ENCODE assay signal across 8 cellular contexts in genomic region chr11:19240420-19241259, GRCh38. TPM values are rescaled to one million over a fixed set of nuclear protein-coding genes. Genes with fewer than 3 reads are reported as not detected.
DNase-seq lines count a peak whose midpoint lies in the region; ATAC-seq lines count a peak whose summit lies in the region.

A gene with protein sequence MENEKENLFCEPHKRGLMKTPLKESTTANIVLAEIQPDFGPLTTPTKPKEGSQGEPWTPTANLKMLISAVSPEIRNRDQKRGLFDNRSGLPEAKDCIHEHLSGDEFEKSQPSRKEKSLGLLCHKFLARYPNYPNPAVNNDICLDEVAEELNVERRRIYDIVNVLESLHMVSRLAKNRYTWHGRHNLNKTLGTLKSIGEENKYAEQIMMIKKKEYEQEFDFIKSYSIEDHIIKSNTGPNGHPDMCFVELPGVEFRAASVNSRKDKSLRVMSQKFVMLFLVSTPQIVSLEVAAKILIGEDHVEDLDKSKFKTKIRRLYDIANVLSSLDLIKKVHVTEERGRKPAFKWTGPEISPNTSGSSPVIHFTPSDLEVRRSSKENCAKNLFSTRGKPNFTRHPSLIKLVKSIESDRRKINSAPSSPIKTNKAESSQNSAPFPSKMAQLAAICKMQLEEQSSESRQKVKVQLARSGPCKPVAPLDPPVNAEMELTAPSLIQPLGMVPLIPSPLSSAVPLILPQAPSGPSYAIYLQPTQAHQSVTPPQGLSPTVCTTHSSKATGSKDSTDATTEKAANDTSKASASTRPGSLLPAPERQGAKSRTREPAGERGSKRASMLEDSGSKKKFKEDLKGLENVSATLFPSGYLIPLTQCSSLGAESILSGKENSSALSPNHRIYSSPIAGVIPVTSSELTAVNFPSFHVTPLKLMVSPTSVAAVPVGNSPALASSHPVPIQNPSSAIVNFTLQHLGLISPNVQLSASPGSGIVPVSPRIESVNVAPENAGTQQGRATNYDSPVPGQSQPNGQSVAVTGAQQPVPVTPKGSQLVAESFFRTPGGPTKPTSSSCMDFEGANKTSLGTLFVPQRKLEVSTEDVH (minus strand): TSS chr11:19240945. CDS start chr11:19240121, 824 bp downstream.

- under 1% methylated on average over 48 of the region's 59 CpGs for WGBS in mesenchymal stem cell

- no peaks in the 10 kb centered on the region for H3K36me3 ChIP-seq in mesenchymal stem cell (ENCODE audit: control insufficient read depth in 1 of 2, insufficient read depth in 2 of 2, low read depth in 1 of 2, low read length in 2 of 2)

- peak within 1 kb of the TSS; percentile 72 to 92 for H3K4me3 ChIP-seq in mesenchymal stem cell (ENCODE audit: insufficient read depth in 1 of 2, low read depth in 1 of 2, low read length in 2 of 2)

- no peak within 1 kb of the TSS for H4K91ac ChIP-seq in mesenchymal stem cell (ENCODE audit: low read length)

- H2AK5ac ChIP-seq in mesenchymal stem cell (ENCODE audit: low read length, severe bottlenecking) = no peak within 1 kb of the TSS

- peaks cover 13 to 34% of the 10 kb centered on the region in 2 donors for H3K27me3 Mint-ChIP-seq in effector memory CD8-positive, alpha-beta T cell

- no peak within 1 kb of the TSS for H2BK120ac ChIP-seq in mesenchymal stem cell (ENCODE audit: low read depth, low read length)

- no peaks in the 10 kb centered on the region for H3K9me3 ChIP-seq in mesenchymal stem cell (ENCODE audit: control insufficient read depth, low read length)

- peaks cover 9 to 13% of the 10 kb centered on the region in 2 donors for H3K4me1 Mint-ChIP-seq in effector memory CD8-positive, alpha-beta T cell (ENCODE audit: low read depth in 2 of 2)

- H3K4ac ChIP-seq in mesenchymal stem cell (ENCODE audit: low read depth in 1 of 2, low read length in 2 of 2) = no peak within 1 kb of the TSS

- peak within 1 kb of the TSS; percentile 72 for H3K9ac ChIP-seq in mesenchymal stem cell (ENCODE audit: low read length)

- peak within 1 kb of the TSS in 1 of 2 experiments; percentile 89 for H3K14ac ChIP-seq in mesenchymal stem cell (ENCODE audit: low read length in 2 of 2)

- H3K4me3 Mint-ChIP-seq in effector memory CD8-positive, alpha-beta T cell = peak within 1 kb of the TSS; percentile 89 to 90

- no peaks in the 10 kb centered on the region for H3K36me3 Mint-ChIP-seq in effector memory CD8-positive, alpha-beta T cell (ENCODE audit: insufficient read depth)

- peak; percentile 59 for DNase-seq in CMK (ENCODE audit: low read depth)
- DNase-seq in HT-29 (ENCODE audit: low spot score) = peak; percentile 97
- DNase-seq in NK-92 treated with Interleukin-12 subunit alpha and Interleukin-12 subunit beta, amount 100 ng/mL, for 24 hours (lab: John Stamatoyannopoulos, UW) = peak; percentile 96
- DNase-seq in activated CD8-positive, alpha-beta memory T cell treated with anti-CD3 and anti-CD28 coated beads for 1 hour (ENCODE audit: extremely low read depth in 1 of 2, low read depth in 1 of 2) = peak; percentile 46 to 64
- DNase-seq in effector memory CD8-positive, alpha-beta T cell = peak; percentile 70 to 74 (median 72)
- DNase-seq in mesenchymal stem cell = peak; percentile 94
- peak; percentile 71 for DNase-seq in stimulated activated CD8-positive, alpha-beta memory T cell treated with anti-CD3 and anti-CD28 coated beads, Interleukin-12 subunit alpha, Interleukin-12 subunit beta, amount 100 ng/mL, for 24 hours (ENCODE audit: extremely low read depth)

- H2BK5ac ChIP-seq in mesenchymal stem cell (ENCODE audit: low read depth, low read length, poor library complexity, severe bottlenecking) = no peak within 1 kb of the TSS

- H2BK15ac ChIP-seq in mesenchymal stem cell (ENCODE audit: low read depth, poor library complexity, severe bottlenecking) = no peak within 1 kb of the TSS

- H3K4me1 ChIP-seq in mesenchymal stem cell (ENCODE audit: control insufficient read depth, insufficient read depth, low read depth, low read length) = peaks cover 18% of the 10 kb centered on the region

- no peak within 1 kb of the TSS for H2BK12ac ChIP-seq in mesenchymal stem cell (ENCODE audit: low read length in 2 of 2)

- peak within 1 kb of the TSS in 1 of 2 donors; percentile 33 for H3K27ac Mint-ChIP-seq in effector memory CD8-positive, alpha-beta T cell

- ATAC-seq in GM21360 (IDR thresholded peaks at IDR 0.05; ENCODE audit: unreplicated experiment) = peak; percentile 87
- ATAC-seq in effector memory CD8-positive, alpha-beta T cell (replicated peaks) = peak; percentile 81

- no peak within 1 kb of the TSS for H3K27ac ChIP-seq in mesenchymal stem cell (ENCODE audit: low read length, poor library complexity, severe bottlenecking)

- H2AFZ ChIP-seq in mesenchymal stem cell (ENCODE audit: low read depth, low read length) = peak within 1 kb of the TSS; percentile 11

- peak within 1 kb of the TSS; percentile 43 to 83 for H3K23ac ChIP-seq in mesenchymal stem cell (ENCODE audit: low read length in 2 of 2)

- H3K18ac ChIP-seq in mesenchymal stem cell (ENCODE audit: low read depth in 1 of 2, low read length in 2 of 2) = peak within 1 kb of the TSS in 1 of 2 experiments; percentile 70

- H3K4me2 ChIP-seq in mesenchymal stem cell (ENCODE audit: low read length, poor library complexity, severe bottlenecking) = peak within 1 kb of the TSS; percentile 100

- peaks cover 20 to 21% of the 10 kb centered on the region in 2 experiments for H3K27me3 ChIP-seq in mesenchymal stem cell (ENCODE audit: control insufficient read depth in 1 of 2, insufficient read depth in 1 of 2, low read length in 2 of 2)

- H3K9me3 Mint-ChIP-seq in effector memory CD8-positive, alpha-beta T cell = no peaks in the 10 kb centered on the region

- no peak within 1 kb of the TSS for H4K8ac ChIP-seq in mesenchymal stem cell (ENCODE audit: low read length)

- peaks cover 5% of the 10 kb centered on the region for H3K79me1 ChIP-seq in mesenchymal stem cell (replicated peaks; ENCODE audit: low read length, poor library complexity, severe bottlenecking)

RNA-seq across cellular contexts. Expression of the gene that starts here (rescaled TPM):
- 5.3 and 5.9 TPM in 2 replicates for total RNA-seq in HT-29 (2014; rRNA removed; shearing (Covaris generic))
- 0.81 TPM for polyA plus RNA-seq in mesenchymal stem cell (2013, experiment 1 of 2)
- polyA plus RNA-seq in mesenchymal stem cell (2013, experiment 2 of 2) = 0.84 TPM
